10 cellular contexts compared by ENCODE assay signal in the genomic region with DNA sequence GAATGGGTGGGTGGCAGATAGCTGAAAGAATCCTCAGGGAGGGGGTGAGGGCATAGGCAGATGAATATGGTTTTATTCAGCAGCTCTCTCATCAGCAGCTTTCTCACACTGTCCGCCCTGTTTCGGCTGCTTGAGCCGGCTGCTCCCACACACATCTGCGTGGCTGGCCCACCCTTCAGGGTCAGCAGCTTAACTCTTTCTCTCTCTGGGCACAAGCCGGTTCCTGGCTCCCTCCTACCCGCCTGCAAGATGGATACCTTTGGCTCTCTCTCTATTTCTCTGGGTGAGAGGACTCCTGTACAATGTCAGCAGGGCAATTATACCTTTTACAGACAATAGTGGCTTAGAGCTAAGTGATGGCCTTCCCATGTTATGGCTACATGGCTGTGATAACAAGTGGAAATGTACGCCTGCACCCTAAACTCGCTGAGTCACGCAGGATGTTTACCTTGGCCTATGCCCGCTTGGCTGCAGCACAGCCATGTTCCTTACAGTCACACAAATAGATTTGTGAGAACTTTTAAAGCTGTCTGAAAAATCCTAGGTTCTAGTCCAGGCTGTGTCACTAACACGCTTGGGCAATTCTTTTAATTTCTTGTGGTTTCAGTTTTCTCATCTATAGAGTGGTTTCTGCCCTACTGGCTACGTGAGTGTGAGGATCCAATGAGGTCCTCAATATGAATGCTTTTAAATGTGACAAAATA. TPM values are rescaled to one million over a fixed set of nuclear protein-coding genes. Genes with fewer than 3 reads are reported as not detected.
DNase-seq lines count a peak whose midpoint lies in the region; ATAC-seq, FAIRE-seq and TF ChIP-seq lines count a peak whose summit lies in the region.
"Had no signal": no experiment of that assay in that cellular context is flagged by ENCODE, and none has a peak within 500 bp of the region (broad histone marks: within the 10 kb centered on the region; RNA-seq: fewer than 3 reads in every experiment).

No MANE protein-coding gene starts in this region.

- TF ChIP-seq POLR2A in GM12878 (IDR thresholded peaks at IDR 0.05; ENCODE audit: low read depth, low read length): no peak

- CTCF ChIA-PET in GM12878 (lab: Yijun Ruan, JAX): interaction anchor here (0.9 to 11.7 kb wide), 7 partner anchors 8 to 333 kb away, joined by 3 to 196 read pairs (median 5); no protein-coding TSS in a partner anchor

- no peak overlapping the region for H3K27ac ChIP-seq in GM12878 (ENCODE audit: control insufficient read depth, insufficient read depth)
- peak overlapping the region; percentile 34 for H3K27ac ChIP-seq in smooth muscle cell (ENCODE audit: low read depth)
- H3K27ac ChIP-seq in caudate nucleus (ENCODE audit: low read depth, low read length): no peak overlapping the region

- H3K79me2 ChIP-seq in GM12878 (ENCODE audit: control insufficient read depth, insufficient read depth, low read length): no peaks in the 10 kb centered on the region
- no peaks in the 10 kb centered on the region for H3K79me2 ChIP-seq in smooth muscle cell (ENCODE audit: low read depth)

- POLR2A ChIA-PET in GM12878 (lab: Charles Lee): interaction anchor here (0.6 to 1.4 kb wide), 2 partner anchors 265 to 327 kb away, joined by 3 read pairs; no protein-coding TSS in a partner anchor

- H4K20me1 ChIP-seq in GM12878 (ENCODE audit: control insufficient read depth, insufficient read depth): no peaks in the 10 kb centered on the region; the same call in 1 of the 2 replicates
- no peaks in the 10 kb centered on the region for H4K20me1 ChIP-seq in smooth muscle cell (ENCODE audit: low read depth)

- TF ChIP-seq EP300 in GM12878 (IDR thresholded peaks at IDR 0.05; ENCODE audit: borderline replicate concordance in 1 of 2, control insufficient read depth in 1 of 2, low read depth in 2 of 2, low read length in 2 of 2): no peak

- intact Hi-C loops in GM12878 (cut with micrococcal nuclease; ENCODE audit: unreplicated experiment): loop anchor here (2.0 kb wide), 1 partner anchor 46 kb away; no protein-coding TSS in a partner anchor

- H3K4me3 ChIP-seq in GM12878 (no peak overlapping the region), smooth muscle cell (no peak overlapping the region)

- no peaks in the 10 kb centered on the region for H3K36me3 ChIP-seq in GM12878 (ENCODE audit: control insufficient read depth in 2 of 2, insufficient read depth in 2 of 2, low read length in 1 of 2)
- no peaks in the 10 kb centered on the region for H3K36me3 ChIP-seq in smooth muscle cell (ENCODE audit: low read depth)

- peak overlapping the region; percentile 10; the same call in 1 of the 2 replicates for H2AFZ ChIP-seq in GM12878 (ENCODE audit: control insufficient read depth, low read depth, low read length)
- H2AFZ ChIP-seq in smooth muscle cell (ENCODE audit: low read depth): no peak overlapping the region

- peaks cover 3 to 8% of the 10 kb centered on the region in 2 experiments; a peak in 2 of 4 replicates for H3K27me3 ChIP-seq in GM12878 (replicated peaks in 1 of 2; ENCODE audit: control insufficient read depth in 2 of 2, insufficient read depth in 2 of 2, low read length in 1 of 2)
- H3K27me3 ChIP-seq in smooth muscle cell (ENCODE audit: low read depth): no peaks in the 10 kb centered on the region

- no peaks in the 10 kb centered on the region; the same call in 2 of the 3 replicates for H3K9me3 ChIP-seq in GM12878 (replicated peaks; ENCODE audit: control insufficient read depth, insufficient read depth, low read length)
- no peaks in the 10 kb centered on the region for H3K9me3 ChIP-seq in smooth muscle cell (replicated peaks; ENCODE audit: low read depth)

- SMC1A ChIA-PET in GM12878 (lab: Charles Lee; ENCODE audit: uncharacterized antibody, unreplicated experiment): interaction anchor here (1.4 to 2.8 kb wide), 3 partner anchors 8 to 45 kb away, joined by 4 to 13 read pairs (median 6); no protein-coding TSS in a partner anchor

- H3K9ac ChIP-seq in GM12878 (ENCODE audit: control insufficient read depth, insufficient read depth, low read length) (no peak overlapping the region), smooth muscle cell (ENCODE audit: low read depth) (no peak overlapping the region)

- H3K4me1 ChIP-seq in GM12878 (ENCODE audit: control insufficient read depth, insufficient read depth, low read length): 0 out of 2 replicates have a peak, but pooled peaks cover 5% of the 10 kb centered on the region
- no peaks in the 10 kb centered on the region for H3K4me1 ChIP-seq in smooth muscle cell (ENCODE audit: low read depth)

- DNase-seq in GM12878 (ENCODE audit: low read depth, low spot score) (no peak), smooth muscle cell (lab: John Stamatoyannopoulos, UW; ENCODE audit: unreplicated experiment) (no peak), caudate nucleus (lab: John Stamatoyannopoulos, UW) (no peak)
- no peak for DNase-seq in activated CD8-positive, alpha-beta memory T cell treated with anti-CD3 and anti-CD28 coated beads, Interleukin-2, amount 50 U/mL, for 4 hours
- DNase-seq in stimulated activated CD4-positive, alpha-beta T cell treated with anti-CD3 and anti-CD28 coated beads, Interleukin-1b, Interleukin-23, amount 100 ng/mL, for 48 hours: no peak

- in situ Hi-C loops in GM12878 (cut with MboI): no loop called here

- RAD21 ChIA-PET in GM12878 (lab: Charles Lee; ENCODE audit: unreplicated experiment): interaction anchor here (0.6 to 1.4 kb wide), 4 partner anchors 11 to 309 kb away, joined by 3 to 5 read pairs (median 3); no protein-coding TSS in a partner anchor

- FAIRE-seq in GM12878 (lab: Jason Lieb, UNC): no peak

- peaks cover 9% of the 10 kb centered on the region for H3F3A ChIP-seq in smooth muscle cell (ENCODE audit: low read depth)

- TF ChIP-seq RAD21 in GM12878 (IDR thresholded peaks at IDR 0.05; ENCODE audit: insufficient read depth, low read depth, low read length): no peak

- H3K4me2 ChIP-seq in GM12878 (ENCODE audit: control insufficient read depth, insufficient read depth) (no peak overlapping the region), smooth muscle cell (no peak overlapping the region)

- ATAC-seq in GM19455 (IDR thresholded peaks at IDR 0.05; ENCODE audit: unreplicated experiment): peak; percentile 55
- peak; percentile 77 for ATAC-seq in HG03045 (IDR thresholded peaks at IDR 0.05; ENCODE audit: unreplicated experiment)
- ATAC-seq in GM12878: peak; percentile 90

- no peak for TF ChIP-seq CTCF in GM12878 (IDR thresholded peaks at IDR 0.05 in 2 of 3, conservative IDR thresholded peaks at IDR 0.05 in 1 of 3; ENCODE audit: control insufficient read depth in 2 of 3, extremely low read depth in 1 of 3, insufficient read depth in 1 of 3, low read depth in 3 of 3, low read length in 3 of 3)
- TF ChIP-seq CTCF in smooth muscle cell (IDR thresholded peaks at IDR 0.05; ENCODE audit: borderline replicate concordance, insufficient read depth, poor library complexity, severe bottlenecking): no peak

- 65% methylated on average over 12 of the region's 12 CpGs for WGBS in GM12878 (ENCODE audit: insufficient coverage, insufficient replicate concordance, low lambda C conversion rate, missing lambda C conversion rate)
- 56% methylated on average over 12 of the region's 12 CpGs for WGBS in smooth muscle cell (ENCODE audit: low lambda C conversion rate)

- no TSS peak for BruUV-seq in GM12878 (replicated peaks; lab: Mats Ljungman, UMichigan)

TF ChIP-seq in GM12878, 131 proteins besides CTCF, POLR2A, EP300 and RAD21 (continues in another document):
- TF ChIP-seq MYB (IDR thresholded peaks at IDR 0.05; ENCODE audit: borderline replicate concordance, low read depth, low read length): no peak
- TF ChIP-seq PAX8 (IDR thresholded peaks at IDR 0.05): no peak
- no peak for TF ChIP-seq ESRRA (IDR thresholded peaks at IDR 0.05; ENCODE audit: low read length)
- TF ChIP-seq HDGF (IDR thresholded peaks at IDR 0.05): no peak
- no peak for TF ChIP-seq HDAC2 (IDR thresholded peaks at IDR 0.05)
- TF ChIP-seq FOXM1 (IDR thresholded peaks at IDR 0.05; ENCODE audit: low read depth, low read length): no peak
- TF ChIP-seq SIN3A (IDR thresholded peaks at IDR 0.05; ENCODE audit: low read depth, low read length): no peak
- no peak for TF ChIP-seq NFXL1 (IDR thresholded peaks at IDR 0.05; ENCODE audit: borderline replicate concordance)
- TF ChIP-seq RCOR1 (conservative IDR thresholded peaks at IDR 0.05; ENCODE audit: low read depth, low read length): no peak
- no peak for TF ChIP-seq CHD2 (IDR thresholded peaks at IDR 0.05; ENCODE audit: borderline replicate concordance, low read depth, low read length)
- no peak for TF ChIP-seq SUZ12 (IDR thresholded peaks at IDR 0.05; ENCODE audit: unreplicated experiment)
- TF ChIP-seq ZNF24 (IDR thresholded peaks at IDR 0.05): no peak
- TF ChIP-seq ZNF622 (IDR thresholded peaks at IDR 0.05): no peak

RNA-seq across cellular contexts. Expression of a gene that starts 4.1 kb away (rescaled TPM):
- not detected in 2 replicates for total RNA-seq in GM12878 (2013; cell fraction: nucleolus; rRNA removed)
- total RNA-seq in GM12878 (2014; rRNA removed) (0.05 and 0.11 TPM in 2 replicates), GM12878 (2014; rRNA removed; fragmentation: Illumina TruSeq; extraction: Trizol) (0.14 and 0.36 TPM in 2 replicates), GM12878 (2021) (0.13 and 0.18 TPM in 2 replicates), smooth muscle cell (0.49 TPM in 1 of 2 replicates, not detected in the other)
- not detected for polyA plus RNA-seq in GM12878 (2011; ENCODE audit: low read depth)
- polyA plus RNA-seq in GM12878 (2011; rRNA removed) (0.57 and 2.6 TPM in 2 replicates), GM12878 (2014; fragmentation: Illumina TruSeq; extraction: Trizol) (0.11 and 0.19 TPM in 2 replicates), GM12878 (2014; fragmentation: Nextera tagmentation; extraction: Ambion mirVana) (under 1 TPM; 0.10 to 0.11 TPM), GM12878 (2014; rRNA removed) (0.11 and 0.24 TPM in 2 replicates), GM12878 (2016; fragmentation: Nextera tagmentation; extraction: Ambion mirVana) (not detected), smooth muscle cell (0.46 and 0.87 TPM in 2 replicates)
- polyA plus RNA-seq in GM12878 (2011; cell fraction: cytosol; rRNA removed): 0.18 and 0.27 TPM in 2 replicates
- 0.19 and 0.49 TPM in 2 replicates for polyA plus RNA-seq in GM12878 (2011; cell fraction: nucleus; rRNA removed)
- polyA plus RNA-seq in GM12878 (2012): not detected in 2 replicates
- polyA minus RNA-seq in GM12878 (2011; rRNA and poly(A)+ RNA removed): 0.21 and 0.22 TPM in 2 replicates
- 2.7 TPM in 1 of 2 replicates, not detected in the other for polyA minus RNA-seq in GM12878 (2011; cell fraction: cytosol; rRNA and poly(A)+ RNA removed)
- polyA minus RNA-seq in GM12878 (2011; cell fraction: nucleus; rRNA and poly(A)+ RNA removed): not detected in 2 replicates
- total RNA-seq: kidney epithelial cell, SK-MEL-5, skeletal muscle tissue had no signal
